Comparison of ENCODE assay signal across 8 cellular contexts in the genomic region with DNA sequence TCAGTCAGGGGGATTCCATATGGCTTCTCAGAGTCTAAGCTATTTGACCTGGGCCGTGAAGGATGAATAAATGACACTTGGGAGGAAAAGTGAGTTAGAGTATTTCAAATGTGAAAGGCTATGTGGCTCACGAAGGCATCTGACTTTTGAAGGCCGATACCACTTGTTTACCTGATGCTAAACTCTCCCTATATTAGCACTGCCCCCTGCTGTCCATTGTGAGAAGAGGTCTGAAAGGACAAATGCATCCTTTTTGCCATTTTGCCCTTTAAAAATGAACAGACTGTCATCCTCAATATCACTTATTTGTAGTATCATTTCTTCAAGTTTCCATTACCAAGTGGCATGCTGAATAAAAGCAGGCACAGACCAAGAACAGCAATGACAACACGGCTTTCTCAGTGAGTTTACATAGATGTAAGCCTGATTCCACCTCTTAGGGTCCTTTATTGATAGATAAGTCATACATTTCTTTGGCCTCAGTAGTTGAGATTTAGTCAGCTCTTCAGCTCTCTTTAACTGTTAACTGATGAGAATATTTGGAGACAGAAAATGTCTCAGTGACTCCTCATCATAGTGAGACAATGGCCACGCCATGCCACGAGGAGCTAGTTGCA. TPM values are rescaled to one million over a fixed set of nuclear protein-coding genes. Genes with fewer than 3 reads are reported as not detected.
DNase-seq lines count a peak whose midpoint lies in the region; ATAC-seq and TF ChIP-seq lines count a peak whose summit lies in the region.

No MANE protein-coding gene starts in this region.

- no peak overlapping the region for H3K14ac ChIP-seq in trophoblast cell (ENCODE audit: low read length)

- H3K4ac ChIP-seq in trophoblast cell (ENCODE audit: low read depth, low read length), result no peak overlapping the region

- H3K9ac ChIP-seq in trophoblast cell (ENCODE audit: low read length), result no peak overlapping the region

- no peak overlapping the region for H4K12ac ChIP-seq in trophoblast cell (ENCODE audit: low read depth, low read length)

- H4K91ac ChIP-seq in trophoblast cell (ENCODE audit: low read depth, low read length), result no peak overlapping the region

- no peak overlapping the region for H3K18ac ChIP-seq in trophoblast cell (ENCODE audit: low read length)

- no peak overlapping the region for H3K27ac ChIP-seq in C4-2B
- no peak overlapping the region for H3K27ac ChIP-seq in trophoblast cell (ENCODE audit: low read depth, low read length)

- no peak overlapping the region for H3K23ac ChIP-seq in trophoblast cell (ENCODE audit: low read length)

- H3K36me3 ChIP-seq in trophoblast cell (ENCODE audit: control insufficient read depth in 1 of 2, insufficient read depth in 2 of 2, low read length in 2 of 2), result no peaks in the 10 kb centered on the region

- no peaks in the 10 kb centered on the region for H3K27me3 ChIP-seq in trophoblast cell (ENCODE audit: insufficient read depth, low read length)

- H2BK12ac ChIP-seq in trophoblast cell (ENCODE audit: low read length), result no peak overlapping the region

- no peak overlapping the region for H2AK5ac ChIP-seq in trophoblast cell (ENCODE audit: low read length)

- no peak overlapping the region for H3K4me2 ChIP-seq in trophoblast cell (ENCODE audit: low read length)

- no peaks in the 10 kb centered on the region for H3K79me2 ChIP-seq in trophoblast cell (ENCODE audit: control insufficient read depth, insufficient read depth, low read length, poor library complexity)

- no peaks in the 10 kb centered on the region for H3K9me3 ChIP-seq in trophoblast cell (ENCODE audit: insufficient read depth, low read depth, low read length)

- no peak overlapping the region for H4K8ac ChIP-seq in trophoblast cell (ENCODE audit: low read depth, low read length)

- H2AFZ ChIP-seq in trophoblast cell (ENCODE audit: insufficient read depth, low read length, poor library complexity), result no peak overlapping the region

- no peaks in the 10 kb centered on the region for H3K79me1 ChIP-seq in trophoblast cell (ENCODE audit: low read length)

- ATAC-seq in GM19025 (IDR thresholded peaks at IDR 0.05; ENCODE audit: low read depth, unreplicated experiment) (peak; percentile 37), HG03280 (IDR thresholded peaks at IDR 0.05; ENCODE audit: unreplicated experiment) (peak; percentile 67)

- no CpG with 5 or more reads among the region's 6 CpGs for WGBS in trophoblast cell (ENCODE audit: extremely low coverage, insufficient coverage, insufficient read length)

- no peak overlapping the region for H2BK120ac ChIP-seq in trophoblast cell (ENCODE audit: insufficient read depth, low read length, poor library complexity)

- no peaks in the 10 kb centered on the region for H3K4me1 ChIP-seq in trophoblast cell (ENCODE audit: control insufficient read depth in 1 of 2, insufficient read depth in 2 of 2, low read length in 2 of 2)

- DNase-seq in NOMO-1 (lab: John Stamatoyannopoulos, UW; ENCODE audit: unreplicated experiment in 2 of 2) (peak; percentile 32 to 66), fibroblast of pulmonary artery (ENCODE audit: low read depth) (peak; percentile 88), trophoblast cell (peak; percentile 35 to 81), DMS79 treated with DMSO at 0.1 percent for 48 hours (lab: John Stamatoyannopoulos, UW) (no peak)
- peak; percentile 68 for DNase-seq in activated CD8-positive, alpha-beta memory T cell treated with anti-CD3 and anti-CD28 coated beads, Interleukin-2, amount 50 U/mL, for 4 hours

- peak; percentile 85 for TF ChIP-seq CTCF in C4-2B (conservative IDR thresholded peaks at IDR 0.05)
- peak; percentile 88 for TF ChIP-seq CTCF in fibroblast of pulmonary artery (IDR thresholded peaks at IDR 0.05; ENCODE audit: low read length, missing control alignments)

- H3K4me3 ChIP-seq in fibroblast of pulmonary artery (replicated peaks; ENCODE audit: low read depth, low read length) (no peak overlapping the region), trophoblast cell (ENCODE audit: low read depth, low read length) (no peak overlapping the region)

- H2BK5ac ChIP-seq in trophoblast cell (ENCODE audit: low read depth, low read length, poor library complexity), result no peak overlapping the region

RNA-seq across cellular contexts. Expression of gene DOCK10, which starts 40.1 kb away (rescaled TPM):
- polyA plus RNA-seq in trophoblast cell (2013), result 0.04 and 0.08 TPM in 2 replicates
